Comparison of ENCODE assay signal across 8 cellular contexts in the genomic region with DNA sequence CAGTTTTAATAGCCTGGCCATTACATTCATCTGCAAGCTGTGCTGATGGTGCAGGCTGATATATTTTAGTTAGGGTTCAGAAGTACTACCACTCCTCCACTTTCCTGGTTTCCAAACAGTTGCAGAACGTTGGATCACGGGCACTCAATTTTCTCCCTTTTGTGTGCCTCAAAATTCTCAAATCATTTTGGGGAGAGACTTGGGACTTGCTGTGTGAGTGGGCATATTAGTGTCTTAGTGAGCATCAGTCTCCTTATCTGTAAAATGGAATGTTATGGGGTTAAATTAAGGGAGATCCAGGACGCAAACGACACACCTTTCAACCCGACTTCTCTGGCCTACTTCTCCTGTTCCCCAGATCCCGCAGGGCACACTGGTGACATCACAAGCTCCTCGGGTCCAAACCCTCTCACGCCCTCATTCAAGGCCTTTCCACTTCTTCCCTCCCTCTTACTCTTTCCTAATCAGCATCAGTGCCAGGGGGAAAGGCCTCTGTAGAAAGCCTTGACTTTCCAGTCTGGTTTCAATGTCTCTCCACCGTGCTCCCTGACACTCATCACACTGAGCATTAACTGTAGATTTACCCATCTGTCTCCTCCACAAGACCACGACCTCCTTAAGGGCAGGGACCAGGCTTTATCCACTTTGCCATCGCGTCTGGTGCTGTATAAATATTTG. TPM values are rescaled to one million over a fixed set of nuclear protein-coding genes. Genes with fewer than 3 reads are reported as not detected.
A peak's percentile ranks its signal among the peaks of the same experiment; 100 is the strongest.
DNase-seq lines count a peak whose midpoint lies in the region; ATAC-seq lines count a peak whose summit lies in the region.

No MANE protein-coding gene starts in this region.

- peak; percentile 79 for DNase-seq in AG20443 (ENCODE audit: low spot score)
- DNase-seq in H7: peak; percentile 16
- peak; percentile 63 to 71 for DNase-seq in SJCRH30
- peak; percentile 41 for DNase-seq in dermis blood vessel endothelial cell
- DNase-seq in medulla oblongata (ENCODE audit: extremely low spot score): peak; percentile 69
- no peak for DNase-seq in NK-92 treated with Interleukin-12 subunit alpha and Interleukin-12 subunit beta, amount 100 ng/mL, for 24 hours (lab: John Stamatoyannopoulos, UW)

- H3K36me3 ChIP-seq in H7 (replicated peaks; ENCODE audit: control insufficient read depth, insufficient read depth, low read length) (no peaks in the 10 kb centered on the region; the same call in 1 of the 2 replicates), SJCRH30 (no peaks in the 10 kb centered on the region)

- no peaks in the 10 kb centered on the region for H3K9me3 ChIP-seq in SJCRH30 (replicated peaks)

- ATAC-seq in HG03159 (IDR thresholded peaks at IDR 0.05; ENCODE audit: unreplicated experiment): no peak

- H3K4me1 ChIP-seq in SJCRH30: no peaks in the 10 kb centered on the region

- H3K4me3 ChIP-seq in H7 (ENCODE audit: insufficient read depth, low read depth, low read length) (peak overlapping the region; percentile 85), SJCRH30 (peak overlapping the region; percentile 88)

- peaks cover 28% of the 10 kb centered on the region for H3K27me3 ChIP-seq in H7 (ENCODE audit: control insufficient read depth, insufficient read depth, low read length)
- H3K27me3 ChIP-seq in SJCRH30: no peaks in the 10 kb centered on the region

- H3K27ac ChIP-seq in SJCRH30: peak overlapping the region; percentile 94
- H3K27ac ChIP-seq in temporal lobe (ENCODE audit: low read depth, low read length): peak overlapping the region; percentile 99

RNA-seq across cellular contexts. Expression of gene PIGP, which starts 1.2 kb away (rescaled TPM):
- 7.9 and 10.0 TPM in 2 replicates for total RNA-seq in H7 (2014; rRNA removed; shearing (Covaris generic))
- total RNA-seq in SJCRH30 (2014; rRNA removed; shearing (Covaris generic)): 23.8 and 25.7 TPM in 2 replicates
- total RNA-seq in dermis blood vessel endothelial cell (4.2 and 5.6 TPM in 2 replicates), temporal lobe (5.2 TPM)

RNA-seq across cellular contexts. Expression of gene TTC3, which starts 1.4 kb away (rescaled TPM):
- 32.2 and 32.3 TPM in 2 replicates for total RNA-seq in H7 (2014; rRNA removed; shearing (Covaris generic))
- total RNA-seq in SJCRH30 (2014; rRNA removed; shearing (Covaris generic)): 140 and 144 TPM in 2 replicates
- total RNA-seq in dermis blood vessel endothelial cell: 197 and 198 TPM in 2 replicates
- 832 TPM for total RNA-seq in temporal lobe
